12 cellular contexts compared by ENCODE assay signal in genomic region chr3:172213168-172213567, GRCh38.
DNase-seq lines count a peak whose midpoint lies in the region; ATAC-seq and TF ChIP-seq lines count a peak whose summit lies in the region.
"Had no signal": no experiment of that assay in that cellular context is flagged by ENCODE, and none has a peak within 500 bp of the region (broad histone marks: within the 10 kb centered on the region; RNA-seq: fewer than 3 reads in every experiment).

No MANE protein-coding gene starts in this region.

- H3K27me3 ChIP-seq in foreskin keratinocyte (no peaks in the 10 kb centered on the region), tibial artery (no peaks in the 10 kb centered on the region), colonic mucosa (no peaks in the 10 kb centered on the region)

- no peak overlapping the region for H3K9ac ChIP-seq in colonic mucosa (ENCODE audit: low read depth in 2 of 2, low read length in 2 of 2)

- H3K4me1 ChIP-seq in foreskin keratinocyte (peaks cover 22% of the 10 kb centered on the region), tibial artery (peaks cover 0 to 84% (median 39%) of the 10 kb centered on the region in 4 donors), colonic mucosa (no peaks in the 10 kb centered on the region)

- peak overlapping the region; percentile 19 for H3K27ac ChIP-seq in foreskin keratinocyte
- peak overlapping the region; percentile 45 to 76 for H3K27ac ChIP-seq in tibial artery
- H3K27ac ChIP-seq in colonic mucosa = no peak overlapping the region

- no peak for TF ChIP-seq CTCF in foreskin keratinocyte (conservative IDR thresholded peaks at IDR 0.05)
- no peak for TF ChIP-seq CTCF in tibial artery (IDR thresholded peaks at IDR 0.05)
- TF ChIP-seq CTCF in colonic mucosa (IDR thresholded peaks at IDR 0.05) = no peak

- H3K4me3 ChIP-seq in tibial artery (no peak overlapping the region), colonic mucosa (no peak overlapping the region)

- intact Hi-C loops in tibial artery (cut with DNase I; ENCODE audit: low total_unique reads) (loop anchor here (5.0 kb wide), 1 partner anchor 44 kb away; no protein-coding TSS in a partner anchor), colonic mucosa (cut with DNase I) (no loop called here)

- H3K9me3 ChIP-seq in tibial artery (no peaks in the 10 kb centered on the region), colonic mucosa (no peaks in the 10 kb centered on the region)

- DNase-seq in stimulated activated CD4-positive, alpha-beta T cell treated with anti-CD3 and anti-CD28 coated beads, TNF-alpha, amount 100 ng/mL, for 48 hours (ENCODE audit: low read depth in 3 of 3) = peak in 2 of 3 donors; percentile 1 to 20
- no peak for DNase-seq in stimulated activated CD4-positive, alpha-beta T cell treated with anti-CD3 and anti-CD28 coated beads, Interleukin-4, amount 100 ng/mL, for 4 hours
- DNase-seq in OCI-M1 (lab: John Stamatoyannopoulos, UW) (peak; percentile 35), foreskin keratinocyte (peak; percentile 60 to 84), tibial artery (no peak), SHP77 treated with DMSO at 0.1 percent for 48 hours (lab: John Stamatoyannopoulos, UW) (no peak), colonic mucosa (no peak), NCI-H2029 (lab: John Stamatoyannopoulos, UW) (no peak)
- DNase-seq: KG1, left cardiac atrium, NCI-H446 treated with DMSO at 0.1 percent for 48 hours had no signal

- ATAC-seq in foreskin keratinocyte = peak; percentile 77
- ATAC-seq: esophagus mucosa had no signal

- H3K36me3 ChIP-seq in tibial artery = no peaks in the 10 kb centered on the region
- no peaks in the 10 kb centered on the region for H3K36me3 ChIP-seq in colonic mucosa

Comparison
In these comparisons a context has a peak if more than half of its experiments do, and no peak if none do; other contexts are left out.
1. DNase-seq: peak in stimulated activated CD4-positive, alpha-beta T cell treated with anti-CD3 and anti-CD28 coated beads, TNF-alpha, amount 100 ng/mL, for 48 hours (2 of 3), OCI-M1 (single experiment) and foreskin keratinocyte (2 of 2); none in stimulated activated CD4-positive, alpha-beta T cell treated with anti-CD3 and anti-CD28 coated beads, Interleukin-4, amount 100 ng/mL, for 4 hours (0 of 2), tibial artery (0 of 2), SHP77 treated with DMSO at 0.1 percent for 48 hours (single experiment), colonic mucosa (single experiment) and NCI-H2029 (single experiment).